2 cellular contexts compared by ENCODE assay signal in genomic region chr20:48170625-48171024, GRCh38.
TF ChIP-seq lines count a peak whose summit lies in the region.

No MANE protein-coding gene starts in this region.

TF ChIP-seq in HepG2, 621 proteins besides CTCF, POLR2A, EP300 and RAD21 (continued from another document):
- TF ChIP-seq AFF4 (CRISPR knock-in tag; IDR thresholded peaks at IDR 0.05) (no peak), MXI1 (IDR thresholded peaks at IDR 0.05; ENCODE audit: borderline replicate concordance, low read depth, low read length) (no peak), EED (CRISPR knock-in tag; IDR thresholded peaks at IDR 0.05) (no peak), ZNF136 (CRISPR knock-in tag; IDR thresholded peaks at IDR 0.05; ENCODE audit: low read depth) (no peak), PPARG (CRISPR knock-in tag; conservative IDR thresholded peaks at IDR 0.05) (no peak), ZNF768 (CRISPR knock-in tag; IDR thresholded peaks at IDR 0.05) (peak; percentile 57; the same call in 1 of the 2 replicates)

TF ChIP-seq in K562, 482 proteins besides CTCF, POLR2A, EP300 and RAD21 (continued from another document):
- TF ChIP-seq ARID3A (IDR thresholded peaks at IDR 0.05; ENCODE audit: borderline replicate concordance, low read depth, low read length) (no peak), MEF2D (tag; conservative IDR thresholded peaks at IDR 0.05; ENCODE audit: low read depth) (no peak), RBM25 (IDR thresholded peaks at IDR 0.05; ENCODE audit: low read depth, low read length, severe bottlenecking) (peak; percentile 62)
